1 cellular context compared by ENCODE assay signal in genomic region chr11:61334434-61335354, GRCh38.
TF ChIP-seq lines count a peak whose summit lies in the region.

No MANE protein-coding gene starts in this region.

TF ChIP-seq in endothelial cell of umbilical vein, 7 proteins besides CTCF, POLR2A, EP300 and RAD21:
- no peak for TF ChIP-seq JUN (IDR thresholded peaks at IDR 0.05; ENCODE audit: borderline replicate concordance, insufficient read depth, insufficient read length, low read depth)
- no peak for TF ChIP-seq MYC (IDR thresholded peaks at IDR 0.05; ENCODE audit: low read depth, low read length)
- TF ChIP-seq EZH2 (IDR thresholded peaks at IDR 0.05; ENCODE audit: borderline replicate concordance, low read depth, low read length, severe bottlenecking), result no peak
- no peak for TF ChIP-seq FOS (IDR thresholded peaks at IDR 0.05; ENCODE audit: borderline replicate concordance, insufficient read depth, low read length)
- no peak for TF ChIP-seq MAX (IDR thresholded peaks at IDR 0.05; ENCODE audit: insufficient read depth, insufficient read length)
- no peak for TF ChIP-seq POLR2AphosphoS5 (IDR thresholded peaks at IDR 0.05; ENCODE audit: insufficient read depth, low read depth, low read length)
- no peak for TF ChIP-seq GATA2 (IDR thresholded peaks at IDR 0.05; ENCODE audit: insufficient read depth, insufficient read length, low read depth, low read length)
